In the genomic region with DNA sequence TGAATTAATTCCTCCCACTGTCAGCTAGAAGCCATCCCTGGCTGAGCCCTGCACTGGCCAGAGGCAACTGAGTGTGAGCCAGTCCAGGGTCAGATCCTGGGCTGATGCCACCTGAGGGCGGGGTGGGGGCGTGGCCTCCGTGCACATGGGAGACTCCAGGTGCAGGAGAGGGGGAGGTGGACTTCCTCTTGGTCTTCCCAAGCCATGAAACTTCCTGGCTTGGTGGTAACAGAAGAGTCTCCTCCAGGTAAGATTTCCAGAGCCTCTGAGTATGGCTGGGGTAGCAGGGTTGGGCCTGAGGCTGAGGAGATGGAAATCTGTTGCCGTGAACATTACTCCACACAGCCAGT, we compare ENCODE assay signal across 10 cellular contexts. TPM values are rescaled to one million over a fixed set of nuclear protein-coding genes. Genes with fewer than 3 reads are reported as not detected.
DNase-seq lines count a peak whose midpoint lies in the region; FAIRE-seq and TF ChIP-seq lines count a peak whose summit lies in the region.
"Had no signal": no experiment of that assay in that cellular context is flagged by ENCODE, and none has a peak within 500 bp of the region (broad histone marks: within the 10 kb centered on the region; RNA-seq: fewer than 3 reads in every experiment).

No MANE protein-coding gene starts in this region.

- peak overlapping the region; percentile 42 for H3K9ac ChIP-seq in keratinocyte (ENCODE audit: control insufficient read depth, extremely low read depth, insufficient read depth, low read length)
- no peak overlapping the region for H3K9ac ChIP-seq in GM23248

- in situ Hi-C loops in SK-MEL-5 (cut with HindIII; ENCODE audit: low pct_unique_long_range_greater_than_20kb, low sequenced_read_pairs): no loop called here
- in situ Hi-C loops in transverse colon (cut with MboI; ENCODE audit: low pct_ligation_motif_present in 1 of 4, low pct_unique_long_range_greater_than_20kb in 1 of 4, low sequenced_read_pairs in 3 of 4): loop anchor here in 1 of 4 donors (25.0 kb wide), 1 partner anchor 146 kb away; no protein-coding TSS in a partner anchor
- in situ Hi-C loops in GM23248 (cut with MboI): loop anchor here (25.0 kb wide), 1 partner anchor 671 kb away; no protein-coding TSS in a partner anchor

- peak overlapping the region; percentile 68 for H2AFZ ChIP-seq in keratinocyte (ENCODE audit: control insufficient read depth, low read length)
- no peak overlapping the region for H2AFZ ChIP-seq in GM23248

- intact Hi-C loops in transverse colon (cut with DNase I; ENCODE audit: low total_unique reads): loop anchor here (10.0 kb wide), 1 partner anchor 84 kb away; no protein-coding TSS in a partner anchor

- peak; percentile 23 for FAIRE-seq in keratinocyte (lab: Jason Lieb, UNC)

- H3K9me2 ChIP-seq in GM23248 (ENCODE audit: insufficient read depth): no peaks in the 10 kb centered on the region

- no peaks in the 10 kb centered on the region for H3K9me1 ChIP-seq in keratinocyte (ENCODE audit: control insufficient read depth, extremely low read depth, insufficient read depth, low read length)

- DNase-seq in NCI-H748 (lab: John Stamatoyannopoulos, UW; ENCODE audit: unreplicated experiment) (peak; percentile 13), NCI-H748 treated with DMSO at 0.1 percent for 48 hours (lab: John Stamatoyannopoulos, UW) (no peak), SK-MEL-5 (ENCODE audit: low read depth, low spot score) (peak; percentile 76), keratinocyte (ENCODE audit: low read depth, low spot score) (no peak), transverse colon (peak; percentile 75), GM23248 (no peak), glomerular visceral epithelial cell (ENCODE audit: extremely low spot score) (no peak)
- no peak for DNase-seq in stimulated activated naive CD4-positive, alpha-beta T cell (lab: John Stamatoyannopoulos, UW)

- H3K79me2 ChIP-seq in keratinocyte (ENCODE audit: control insufficient read depth, insufficient read depth, low read length) (no peaks in the 10 kb centered on the region), GM23248 (ENCODE audit: insufficient read depth) (no peaks in the 10 kb centered on the region)

- no peaks in the 10 kb centered on the region for H3F3A ChIP-seq in GM23248 (ENCODE audit: insufficient read depth)

- H3K36me3 ChIP-seq in keratinocyte (ENCODE audit: control insufficient read depth in 2 of 2, extremely low read depth in 1 of 2, insufficient read depth in 2 of 2, low read length in 2 of 2): no peaks in the 10 kb centered on the region
- no peaks in the 10 kb centered on the region for H3K36me3 ChIP-seq in transverse colon
- H3K36me3 ChIP-seq in GM23248 (ENCODE audit: low read depth): no peaks in the 10 kb centered on the region
- H3K36me3 ChIP-seq: gastrocnemius medialis had no signal

- no peak for TF ChIP-seq POLR2A in transverse colon (IDR thresholded peaks at IDR 0.05)

- TF ChIP-seq CTCF in keratinocyte (optimal IDR thresholded peaks at IDR 0.05 in 1 of 3, IDR thresholded peaks at IDR 0.05 in 1 of 3, conservative IDR thresholded peaks at IDR 0.05 in 1 of 3; ENCODE audit: extremely low read depth in 1 of 3, insufficient read depth in 2 of 3, low read length in 3 of 3): no peak
- no peak for TF ChIP-seq CTCF in transverse colon (IDR thresholded peaks at IDR 0.05)

- TF ChIP-seq EP300 in transverse colon (IDR thresholded peaks at IDR 0.05; ENCODE audit: low read depth): no peak

- H4K20me1 ChIP-seq in keratinocyte (ENCODE audit: control insufficient read depth, extremely low read depth, insufficient read depth, low read length) (no peaks in the 10 kb centered on the region), GM23248 (ENCODE audit: insufficient read depth) (no peaks in the 10 kb centered on the region)

- dilution Hi-C loops in keratinocyte (cut with MboI; ENCODE audit: extremely low pct_ligation_motif_present, low sequenced_read_pairs): no loop called here

- H3K4me2 ChIP-seq in keratinocyte (ENCODE audit: control insufficient read depth, extremely low read depth, insufficient read depth, low read depth, low read length): peak overlapping the region; percentile 42
- no peak overlapping the region for H3K4me2 ChIP-seq in GM23248 (ENCODE audit: unreplicated experiment)

- H3K9me3 ChIP-seq in keratinocyte (ENCODE audit: control insufficient read depth, low read depth, low read length): no peaks in the 10 kb centered on the region
- no peaks in the 10 kb centered on the region for H3K9me3 ChIP-seq in transverse colon
- H3K9me3 ChIP-seq in GM23248 (ENCODE audit: low read depth): no peaks in the 10 kb centered on the region
- H3K9me3 ChIP-seq: gastrocnemius medialis had no signal

- peak overlapping the region in 2 of 3 experiments; percentile 0 to 37 for H3K4me3 ChIP-seq in keratinocyte (ENCODE audit: control insufficient read depth in 2 of 3, extremely low read depth in 1 of 3, insufficient read depth in 2 of 3, low read depth in 1 of 3, low read length in 3 of 3)
- peak overlapping the region in 3 of 4 donors; percentile 20 to 39 (median 28) for H3K4me3 ChIP-seq in transverse colon
- no peak overlapping the region for H3K4me3 ChIP-seq in GM23248
- H3K4me3 ChIP-seq: gastrocnemius medialis had no signal

- peaks cover 19% of the 10 kb centered on the region for H3K4me1 ChIP-seq in keratinocyte (ENCODE audit: control insufficient read depth, extremely low read depth, insufficient read depth, low read length)
- H3K4me1 ChIP-seq in transverse colon: peaks cover 0 to 24% (median 7%) of the 10 kb centered on the region in 4 donors
- no peaks in the 10 kb centered on the region for H3K4me1 ChIP-seq in GM23248 (ENCODE audit: insufficient read depth)

- 47 to 50% methylated on average over 1 to 4 of the region's 4 CpGs for WGBS in transverse colon (ENCODE audit: low coverage in 1 of 2), 2 donors
- 66% methylated on average over 4 of the region's 4 CpGs for WGBS in GM23248 (ENCODE audit: low coverage in 1 of 2, low lambda C conversion rate in 2 of 2, missing lambda C conversion rate in 2 of 2), 2 experiments

- H3K27ac ChIP-seq in keratinocyte (ENCODE audit: control insufficient read depth, insufficient read depth, low read length): peak overlapping the region; percentile 7
- H3K27ac ChIP-seq in transverse colon: peak overlapping the region; percentile 69 to 86 (median 74)
- H3K27ac ChIP-seq in GM23248: no peak overlapping the region
- H3K27ac ChIP-seq: gastrocnemius medialis, HL-60 had no signal

- no peaks in the 10 kb centered on the region for H3K27me3 ChIP-seq in keratinocyte (ENCODE audit: control insufficient read depth, extremely low read depth, insufficient read depth, low read length)
- H3K27me3 ChIP-seq in transverse colon: no peaks in the 10 kb centered on the region
- no peaks in the 10 kb centered on the region for H3K27me3 ChIP-seq in GM23248 (replicated peaks; ENCODE audit: insufficient read depth)
- H3K27me3 ChIP-seq: gastrocnemius medialis had no signal

RNA-seq across cellular contexts. Expression of a gene that starts 0.5 kb away (rescaled TPM):
- 82.8 and 92.0 TPM in 2 replicates for total RNA-seq in SK-MEL-5 (2014; rRNA removed; shearing (Covaris generic))
- polyA plus RNA-seq in SK-MEL-5 (2015; cell fraction: cytosol; rRNA removed): 87.0 and 88.7 TPM in 2 replicates
- 235 and 309 TPM in 2 replicates for polyA plus RNA-seq in SK-MEL-5 (2015; cell fraction: nucleus; rRNA removed)
- polyA plus RNA-seq in keratinocyte (1.4 to 3.7 TPM (median 2.4 TPM) in 3 replicates), GM23248 (2016; fragmentation: Nextera tagmentation; extraction: Ambion mirVana) (0.34 TPM in 1 of 2 replicates, not detected in the other)
- 0.45 TPM for polyA plus RNA-seq in keratinocyte (2011; ENCODE audit: low read depth)
- polyA plus RNA-seq in keratinocyte (2011; cell fraction: cytosol; rRNA removed): 1.2 and 2.1 TPM in 2 replicates
- polyA plus RNA-seq in keratinocyte (2011; cell fraction: nucleus; rRNA removed): 1.9 and 2.1 TPM in 2 replicates
- 1.2 and 2.3 TPM in 2 replicates for polyA plus RNA-seq in keratinocyte (2012; ENCODE audit: low replicate concordance)
- 0.92 to 3.0 TPM (median 1.3 TPM) in 3 replicates for polyA minus RNA-seq in keratinocyte
- polyA minus RNA-seq in keratinocyte (2011; cell fraction: cytosol; rRNA and poly(A)+ RNA removed): 4.0 TPM
- polyA minus RNA-seq in keratinocyte (2011; cell fraction: nucleus; rRNA and poly(A)+ RNA removed): 0.23 and 2.1 TPM in 2 replicates
- 100 to 1,000 TPM in 1 of 4 donors, 10 to 100 TPM in 3; 25.1 to 104 (median 65.6) TPM for total RNA-seq in transverse colon
- 0.76 and 1.7 TPM in 2 replicates for total RNA-seq in GM23248 (2014; rRNA removed; shearing (Covaris generic))

RNA-seq across cellular contexts. Expression of a gene that starts 24.6 kb away (rescaled TPM):
- not detected in 2 replicates for total RNA-seq in SK-MEL-5 (2014; rRNA removed; shearing (Covaris generic))
- not detected in 2 replicates for polyA plus RNA-seq in SK-MEL-5 (2015; cell fraction: cytosol; rRNA removed)
- not detected in 2 replicates for polyA plus RNA-seq in SK-MEL-5 (2015; cell fraction: nucleus; rRNA removed)
- polyA plus RNA-seq in keratinocyte (not detected in 3 replicates), GM23248 (2016; fragmentation: Nextera tagmentation; extraction: Ambion mirVana) (not detected in 2 replicates)
- polyA plus RNA-seq in keratinocyte (2011; ENCODE audit: low read depth): not detected
- polyA plus RNA-seq in keratinocyte (2011; cell fraction: cytosol; rRNA removed): not detected in 2 replicates
- polyA plus RNA-seq in keratinocyte (2011; cell fraction: nucleus; rRNA removed): not detected in 2 replicates
- not detected in 2 replicates for polyA plus RNA-seq in keratinocyte (2012; ENCODE audit: low replicate concordance)
- polyA minus RNA-seq in keratinocyte: not detected in 3 replicates
- not detected for polyA minus RNA-seq in keratinocyte (2011; cell fraction: cytosol; rRNA and poly(A)+ RNA removed)
- polyA minus RNA-seq in keratinocyte (2011; cell fraction: nucleus; rRNA and poly(A)+ RNA removed): not detected in 2 replicates
- not detected for total RNA-seq in transverse colon
- not detected in 2 replicates for total RNA-seq in GM23248 (2014; rRNA removed; shearing (Covaris generic))
- total RNA-seq: gastrocnemius medialis had no signal

RNA-seq across cellular contexts. Expression of a gene that starts 36.4 kb away (rescaled TPM):
- total RNA-seq in SK-MEL-5 (2014; rRNA removed; shearing (Covaris generic)): 38.1 and 47.3 TPM in 2 replicates
- 27.7 and 33.9 TPM in 2 replicates for polyA plus RNA-seq in SK-MEL-5 (2015; cell fraction: cytosol; rRNA removed)
- 30.4 and 49.5 TPM in 2 replicates for polyA plus RNA-seq in SK-MEL-5 (2015; cell fraction: nucleus; rRNA removed)
- 69.7 to 115 TPM (median 112 TPM) in 3 replicates for polyA plus RNA-seq in keratinocyte
- 305 TPM for polyA plus RNA-seq in keratinocyte (2011; ENCODE audit: low read depth)
- 67.2 and 85.7 TPM in 2 replicates for polyA plus RNA-seq in keratinocyte (2011; cell fraction: cytosol; rRNA removed)
- polyA plus RNA-seq in keratinocyte (2011; cell fraction: nucleus; rRNA removed): 110 and 143 TPM in 2 replicates
- polyA plus RNA-seq in keratinocyte (2012; ENCODE audit: low replicate concordance): 74.2 and 112 TPM in 2 replicates
- 31.8 to 118 TPM (median 45.0 TPM) in 3 replicates for polyA minus RNA-seq in keratinocyte
- polyA minus RNA-seq in keratinocyte (2011; cell fraction: cytosol; rRNA and poly(A)+ RNA removed): 40.3 TPM
- 62.3 and 149 TPM in 2 replicates for polyA minus RNA-seq in keratinocyte (2011; cell fraction: nucleus; rRNA and poly(A)+ RNA removed)
- 100 to 1,000 TPM in 3 of 4 donors, 10 to 100 TPM in 1; 98.5 to 147 (median 122) TPM for total RNA-seq in transverse colon
- 56.8 and 84.4 TPM in 2 replicates for total RNA-seq in GM23248 (2014; rRNA removed; shearing (Covaris generic))
- 149 and 159 TPM in 2 replicates for polyA plus RNA-seq in GM23248 (2016; fragmentation: Nextera tagmentation; extraction: Ambion mirVana)

Comparison
In these comparisons a context has a peak if more than half of its experiments do, and no peak if none do; other contexts are left out.
1. DNase-seq: peak in NCI-H748 (single experiment), SK-MEL-5 (single experiment) and transverse colon (single experiment); none in NCI-H748 treated with DMSO at 0.1 percent for 48 hours (single experiment), keratinocyte (single experiment), GM23248 (single experiment), glomerular visceral epithelial cell (single experiment) and stimulated activated naive CD4-positive, alpha-beta T cell (0 of 6).